In the genomic region with DNA sequence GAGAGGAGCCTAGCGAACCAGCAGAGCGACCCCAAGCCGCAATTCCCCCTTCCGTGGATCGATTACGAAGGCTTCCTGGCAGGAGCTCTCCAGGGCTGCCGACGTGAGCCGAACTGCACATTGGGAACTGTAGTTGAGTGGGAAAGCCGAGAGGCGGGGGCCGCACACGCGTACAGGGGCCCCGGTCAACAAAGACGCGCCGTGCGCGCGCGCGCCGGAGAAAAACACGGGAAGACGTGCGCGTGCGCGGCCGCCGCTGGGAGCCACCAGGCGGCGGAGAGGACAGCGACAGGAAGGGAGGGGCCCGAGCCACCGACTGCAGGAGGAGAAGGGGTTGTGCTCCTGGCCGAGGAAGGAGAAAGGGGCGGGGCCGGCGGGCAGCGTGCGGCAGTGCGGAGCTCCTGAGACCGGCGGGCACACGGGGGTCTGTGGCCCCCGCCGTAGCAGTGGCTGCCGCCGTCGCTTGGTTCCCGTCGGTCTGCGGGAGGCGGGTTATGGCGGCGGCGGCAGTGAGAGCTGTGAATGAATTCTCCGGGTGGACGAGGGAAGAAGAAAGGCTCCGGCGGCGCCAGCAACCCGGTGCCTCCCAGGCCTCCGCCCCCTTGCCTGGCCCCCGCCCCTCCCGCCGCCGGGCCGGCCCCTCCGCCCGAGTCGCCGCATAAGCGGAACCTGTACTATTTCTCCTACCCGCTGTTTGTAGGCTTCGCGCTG, we compare ENCODE assay signal across 8 cellular contexts. TPM values are rescaled to one million over a fixed set of nuclear protein-coding genes. Genes with fewer than 3 reads are reported as not detected.
DNase-seq lines count a peak whose midpoint lies in the region; ATAC-seq and TF ChIP-seq lines count a peak whose summit lies in the region.

A gene with protein sequence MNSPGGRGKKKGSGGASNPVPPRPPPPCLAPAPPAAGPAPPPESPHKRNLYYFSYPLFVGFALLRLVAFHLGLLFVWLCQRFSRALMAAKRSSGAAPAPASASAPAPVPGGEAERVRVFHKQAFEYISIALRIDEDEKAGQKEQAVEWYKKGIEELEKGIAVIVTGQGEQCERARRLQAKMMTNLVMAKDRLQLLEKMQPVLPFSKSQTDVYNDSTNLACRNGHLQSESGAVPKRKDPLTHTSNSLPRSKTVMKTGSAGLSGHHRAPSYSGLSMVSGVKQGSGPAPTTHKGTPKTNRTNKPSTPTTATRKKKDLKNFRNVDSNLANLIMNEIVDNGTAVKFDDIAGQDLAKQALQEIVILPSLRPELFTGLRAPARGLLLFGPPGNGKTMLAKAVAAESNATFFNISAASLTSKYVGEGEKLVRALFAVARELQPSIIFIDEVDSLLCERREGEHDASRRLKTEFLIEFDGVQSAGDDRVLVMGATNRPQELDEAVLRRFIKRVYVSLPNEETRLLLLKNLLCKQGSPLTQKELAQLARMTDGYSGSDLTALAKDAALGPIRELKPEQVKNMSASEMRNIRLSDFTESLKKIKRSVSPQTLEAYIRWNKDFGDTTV (plus strand): TSS at position 247 of the 711 bp plus-strand sequence. CDS start 276 bp downstream, at position 523.

- H3K27ac ChIP-seq in SK-N-MC (peak within 1 kb of the TSS; percentile 87), gastroesophageal sphincter (peak within 1 kb of the TSS; percentile 89 to 91 (median 90)), neutrophil (peak within 1 kb of the TSS; percentile 97), substantia nigra (ENCODE audit: low read depth, low read length, poor library complexity, severe bottlenecking) (peak within 1 kb of the TSS; percentile 89)

- H3K4me1 ChIP-seq in gastroesophageal sphincter (peaks cover 0 to 36% (median 11%) of the 10 kb centered on the region in 3 donors), neutrophil (ENCODE audit: control insufficient read depth in 1 of 2, insufficient read depth in 1 of 2, low read depth in 1 of 2, low read length in 1 of 2) (peaks cover 27 to 32% of the 10 kb centered on the region in 2 experiments)

- no peak for TF ChIP-seq EP300 in gastroesophageal sphincter (IDR thresholded peaks at IDR 0.05)

- H3K36me3 Mint-ChIP-seq in activated naive CD4-positive, alpha-beta T cell treated with anti-CD3 and anti-CD28 coated beads, Interleukin-2, amount 10 ng/mL, durations not matched to agents 7 days and 5 days: peaks cover 7% of the 10 kb centered on the region

- 0% methylated on average over 3 of the region's 79 CpGs; no CpG with 5 or more reads in 1 of the 2 donors for WGBS in gastroesophageal sphincter (ENCODE audit: low coverage in 1 of 2), 2 donors

- peak within 1 kb of the TSS; percentile 89 for H3K4me3 Mint-ChIP-seq in activated naive CD4-positive, alpha-beta T cell treated with anti-CD3 and anti-CD28 coated beads, Interleukin-2, amount 10 ng/mL, durations not matched to agents 7 days and 5 days

- TF ChIP-seq POLR2A in NB4 (IDR thresholded peaks at IDR 0.05; ENCODE audit: extremely low read depth, insufficient read length): no peak
- peak in 1 of 2 donors; percentile 26 for TF ChIP-seq POLR2A in gastroesophageal sphincter (IDR thresholded peaks at IDR 0.05)

- H3K9me3 Mint-ChIP-seq in activated naive CD4-positive, alpha-beta T cell treated with anti-CD3 and anti-CD28 coated beads, Interleukin-2, amount 10 ng/mL, durations not matched to agents 7 days and 5 days: no peaks in the 10 kb centered on the region

- H3K4me3 ChIP-seq in NB4 (ENCODE audit: low read depth, low read length) (peak within 1 kb of the TSS; percentile 94), SK-N-MC (peak within 1 kb of the TSS; percentile 82), gastroesophageal sphincter (peak within 1 kb of the TSS; percentile 79 to 86), neutrophil (ENCODE audit: low read depth in 1 of 2, low read length in 1 of 2) (peak within 1 kb of the TSS; percentile 94 to 99)

- ATAC-seq in HG02571 (IDR thresholded peaks at IDR 0.05; ENCODE audit: unreplicated experiment) (peak; percentile 94), gastroesophageal sphincter (peak; percentile 97)

- H3K27me3 ChIP-seq in gastroesophageal sphincter: no peaks in the 10 kb centered on the region
- H3K27me3 ChIP-seq in neutrophil: no peaks in the 10 kb centered on the region

- H3K27me3 Mint-ChIP-seq in activated naive CD4-positive, alpha-beta T cell treated with anti-CD3 and anti-CD28 coated beads, Interleukin-2, amount 10 ng/mL, durations not matched to agents 7 days and 5 days: peaks cover 19% of the 10 kb centered on the region

- peak; percentile 29 for TF ChIP-seq CTCF in GM10248 (IDR thresholded peaks at IDR 0.05; ENCODE audit: control extremely low read depth, extremely low read depth, low read depth, missing control alignments)
- TF ChIP-seq CTCF in NB4 (IDR thresholded peaks at IDR 0.05; ENCODE audit: low read depth, low read length): no peak
- peak; percentile 42 to 93 (median 78) for TF ChIP-seq CTCF in gastroesophageal sphincter (IDR thresholded peaks at IDR 0.05)
- peak; percentile 93 for TF ChIP-seq CTCF in neutrophil (IDR thresholded peaks at IDR 0.05)

- H3K9ac ChIP-seq in SK-N-MC (ENCODE audit: insufficient read length): peak within 1 kb of the TSS; percentile 86

- H3K36me3 ChIP-seq in SK-N-MC (ENCODE audit: insufficient read depth, low read length) (0 out of 2 replicates have a peak, but pooled peaks cover 3% of the 10 kb centered on the region), gastroesophageal sphincter (peaks cover 0 to 8% of the 10 kb centered on the region in 2 donors), neutrophil (peaks cover 9% of the 10 kb centered on the region)

- peak within 1 kb of the TSS; percentile 96 for H3K27ac Mint-ChIP-seq in activated naive CD4-positive, alpha-beta T cell treated with anti-CD3 and anti-CD28 coated beads, Interleukin-2, amount 10 ng/mL, durations not matched to agents 7 days and 5 days

- peaks cover 30% of the 10 kb centered on the region for H3K4me1 Mint-ChIP-seq in activated naive CD4-positive, alpha-beta T cell treated with anti-CD3 and anti-CD28 coated beads, Interleukin-2, amount 10 ng/mL, durations not matched to agents 7 days and 5 days

- POLR2A ChIA-PET in GM10248 (lab: Yijun Ruan, JAX): interaction anchor here (0.6 to 1.4 kb wide), 6 partner anchors 12 to 677 kb away, joined by 3 to 8 read pairs (median 5); a partner anchor contains a TSS

- H3K9me3 ChIP-seq in SK-N-MC (ENCODE audit: low read depth, low read length) (no peaks in the 10 kb centered on the region), gastroesophageal sphincter (no peaks in the 10 kb centered on the region), neutrophil (no peaks in the 10 kb centered on the region)

- DNase-seq in GM10248 (ENCODE audit: extremely low spot score): peak; percentile 99
- peak; percentile 99 for DNase-seq in NB4 (ENCODE audit: low read depth)
- DNase-seq in SK-N-MC (ENCODE audit: low read depth, low spot score): peak; percentile 83
- DNase-seq in activated naive CD4-positive, alpha-beta T cell treated with anti-CD3 and anti-CD28 coated beads, Interleukin-2, amount 10 ng/mL, durations not matched to agents 7 days and 5 days: peak; percentile 98
- peak; percentile 76 to 98 (median 94) for DNase-seq in substantia nigra (lab: John Stamatoyannopoulos, UW)

- CTCF ChIA-PET in GM10248 (lab: Yijun Ruan, JAX): interaction anchor here (0.8 to 2.2 kb wide), 8 partner anchors 11 to 176 kb away, joined by 3 to 8 read pairs (median 6); no protein-coding TSS in a partner anchor
- CTCF ChIA-PET in activated naive CD4-positive, alpha-beta T cell treated with anti-CD3 and anti-CD28 coated beads, Interleukin-2, amount 10 ng/mL, durations not matched to agents 7 days and 5 days (lab: Charles Lee): interaction anchor here (0.6 to 1.4 kb wide), 2 partner anchors 24 to 181 kb away, joined by 3 to 6 read pairs; a partner anchor contains a TSS

RNA-seq across cellular contexts. Expression of the gene that starts here (rescaled TPM):
- total RNA-seq in gastroesophageal sphincter: 10 to 100 TPM; 14.7 to 24.6 (median 15.6) TPM

Comparison
In these comparisons a context has a peak if more than half of its experiments do, and no peak if none do; other contexts are left out.
1. Peak in every context shown above with its lines: DNase-seq, ATAC-seq, H3K4me3 ChIP-seq and H3K27ac ChIP-seq.